Comparison of ENCODE assay signal across 16 cellular contexts in the genomic region with DNA sequence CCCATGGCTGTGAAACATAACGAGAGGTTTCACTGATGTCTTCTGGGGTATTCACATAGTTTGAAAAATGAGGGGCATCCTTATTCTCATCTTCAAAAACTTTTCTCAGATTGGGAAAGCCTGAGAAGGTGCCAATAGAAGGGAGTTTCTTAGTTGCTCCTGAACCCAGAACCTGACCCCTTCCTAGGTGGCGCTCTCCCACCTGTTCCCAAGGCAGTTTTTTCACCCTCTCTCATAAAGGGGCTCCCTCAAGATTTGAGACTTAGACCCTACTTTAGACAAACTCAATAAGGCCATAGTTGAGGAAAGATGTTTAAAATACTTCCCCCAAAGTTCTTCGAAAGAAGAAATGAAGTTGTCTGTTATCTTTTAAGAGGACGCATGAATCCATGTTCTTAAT.
"Had no signal": no experiment of that assay in that cellular context is flagged by ENCODE, and none has a peak within 500 bp of the region (broad histone marks: within the 10 kb centered on the region; RNA-seq: fewer than 3 reads in every experiment).

No MANE protein-coding gene starts in this region.

- H3K9me3 Mint-ChIP-seq: stimulated activated naive CD8-positive, alpha-beta T cell treated with anti-CD3 and anti-CD28 coated beads, Interleukin-15, amount 100 ng/mL, for 72 hours had no signal

- H3K4me3 ChIP-seq: ovary, psoas muscle, skin epidermis, suprapubic skin had no signal

- ATAC-seq: left cardiac atrium; naive thymus-derived CD4-positive, alpha-beta T cell; psoas muscle; right cardiac atrium; stimulated activated naive CD8-positive, alpha-beta T cell treated with anti-CD3 and anti-CD28 coated beads, Interleukin-15, amount 100 ng/mL, for 72 hours had no signal

- H3K36me3 Mint-ChIP-seq: activated naive CD8-positive, alpha-beta T cell; naive thymus-derived CD4-positive, alpha-beta T cell had no signal

- H3K4me3 Mint-ChIP-seq: activated naive CD8-positive, alpha-beta T cell; naive thymus-derived CD4-positive, alpha-beta T cell; stimulated activated naive CD8-positive, alpha-beta T cell treated with anti-CD3 and anti-CD28 coated beads, Interleukin-15, amount 100 ng/mL, for 72 hours; T-helper 1 cell treated with Interleukin-12 subunit alpha and Interleukin-12 subunit beta and Interleukin-4 antibody, amounts not matched to agents 30 μg/mL and 1 μg/mL, for 36 hours had no signal

- H3K27ac Mint-ChIP-seq: activated naive CD8-positive, alpha-beta T cell; stimulated activated naive CD8-positive, alpha-beta T cell treated with anti-CD3 and anti-CD28 coated beads, Interleukin-15, amount 100 ng/mL, for 72 hours; T-helper 1 cell treated with Interleukin-12 subunit alpha and Interleukin-12 subunit beta and Interleukin-4 antibody, amounts not matched to agents 30 μg/mL and 1 μg/mL, for 36 hours had no signal

- DNase-seq: activated CD4-positive, alpha-beta T cell treated with anti-CD3 and anti-CD28 coated beads, Interleukin-2, amount 50 U/mL, for 4 hours; cerebellar nuclear complex; effector CD4-positive, alpha-beta T cell; left cardiac atrium; mesendoderm; naive thymus-derived CD4-positive, alpha-beta T cell; ovary; psoas muscle; right cardiac atrium; stimulated activated naive CD8-positive, alpha-beta T cell treated with anti-CD3 and anti-CD28 coated beads, Interleukin-15, amount 100 ng/mL, for 72 hours; trophoblast cell; WERI-Rb-1 had no signal

- H3K4me1 ChIP-seq: psoas muscle, suprapubic skin had no signal

- H3K27ac ChIP-seq: ovary, psoas muscle, skin epidermis, suprapubic skin, WERI-Rb-1 had no signal

- H3K27me3 ChIP-seq: ovary had no signal

- H3K4me1 Mint-ChIP-seq: stimulated activated naive CD8-positive, alpha-beta T cell treated with anti-CD3 and anti-CD28 coated beads, Interleukin-15, amount 100 ng/mL, for 72 hours had no signal

- H3K36me3 ChIP-seq: ovary, suprapubic skin, WERI-Rb-1 had no signal

- H3K9me3 ChIP-seq: ovary, psoas muscle, suprapubic skin had no signal
